Comparison of ENCODE assay signal across 7 cellular contexts in genomic region chr17:21693937-21694336, GRCh38. TPM values are rescaled to one million over a fixed set of nuclear protein-coding genes. Genes with fewer than 3 reads are reported as not detected.
"Had no signal": no experiment of that assay in that cellular context is flagged by ENCODE, and none has a peak within 500 bp of the region (broad histone marks: within the 10 kb centered on the region; RNA-seq: fewer than 3 reads in every experiment).

No MANE protein-coding gene starts in this region.

RNA-seq across cellular contexts. Expression of gene KCNJ18, which starts 1.6 kb away (rescaled TPM):
- total RNA-seq: HepG2, HT-29, IMR-90, NCI-H460, Peyer's patch, SK-MEL-5, T-cell had no signal
